22 cellular contexts compared by ENCODE assay signal in genomic region chr4:48255130-48255958, GRCh38. TPM values are rescaled to one million over a fixed set of nuclear protein-coding genes. Genes with fewer than 3 reads are reported as not detected.
DNase-seq lines count a peak whose midpoint lies in the region; ATAC-seq and TF ChIP-seq lines count a peak whose summit lies in the region.
"Had no signal": no experiment of that assay in that cellular context is flagged by ENCODE, and none has a peak within 500 bp of the region (broad histone marks: within the 10 kb centered on the region; RNA-seq: fewer than 3 reads in every experiment).

No MANE protein-coding gene starts in this region.

- H4K20me1 ChIP-seq in SK-N-SH (ENCODE audit: insufficient read depth): no peaks in the 10 kb centered on the region

- H3K27me3 Mint-ChIP-seq in HFFc6 (ENCODE audit: insufficient read depth): peaks cover 17% of the 10 kb centered on the region
- peaks cover 0 to 2% (median 0%) of the 10 kb centered on the region in 3 donors for H3K27me3 Mint-ChIP-seq in immature natural killer cell (ENCODE audit: low read depth in 3 of 3)
- H3K27me3 Mint-ChIP-seq: activated B cell treated with CpG ODN at 0.5 μM for 24 hours; activated CD4-positive, alpha-beta memory T cell treated with anti-CD3 and anti-CD28 coated beads, Interleukin-2, amount 10 ng/mL, durations not matched to agents 7 days and 5 days; dendritic cell treated with granulocyte-macrophage colony-stimulating factor and Interleukin-4, amounts not matched to agents 40 ng/mL and 50 ng/mL, for 4 days; IgD-negative memory B cell; T-cell had no signal

- no peak for TF ChIP-seq EP300 in SK-N-SH (IDR thresholded peaks at IDR 0.05; ENCODE audit: borderline replicate concordance in 1 of 2, low read depth in 1 of 2, low read length in 1 of 2)

- H3K9me3 Mint-ChIP-seq in HFFc6: no peaks in the 10 kb centered on the region
- no peaks in the 10 kb centered on the region for H3K9me3 Mint-ChIP-seq in immature natural killer cell
- H3K9me3 Mint-ChIP-seq: activated B cell treated with CpG ODN at 0.5 μM for 24 hours; activated CD4-positive, alpha-beta memory T cell treated with anti-CD3 and anti-CD28 coated beads, Interleukin-2, amount 10 ng/mL, durations not matched to agents 7 days and 5 days; brain; H9; IgD-negative memory B cell; T-cell had no signal

- H3K27me3 ChIP-seq in SK-N-SH (ENCODE audit: insufficient read depth): no peaks in the 10 kb centered on the region
- H3K27me3 ChIP-seq in cardiac muscle cell: no peaks in the 10 kb centered on the region
- H3K27me3 ChIP-seq in testis: no peaks in the 10 kb centered on the region
- H3K27me3 ChIP-seq: BLaER1 treated with 17β-estradiol and CSF1 and Interleukin-3, amounts not matched to agents 10 nM and 100 nM; tibial artery had no signal

- ATAC-seq in SK-N-SH treated with all-trans-retinoic acid at 6 μM for 48 hours: peak; percentile 11; the same call in 2 of the 3 replicates
- ATAC-seq: A549, T-cell had no signal

- H3K27ac Mint-ChIP-seq in HFFc6: no peak overlapping the region
- H3K27ac Mint-ChIP-seq in immature natural killer cell: peak overlapping the region in 2 of 6 donors; percentile 7 to 15
- H3K27ac Mint-ChIP-seq: activated B cell treated with CpG ODN at 0.5 μM for 24 hours; activated CD4-positive, alpha-beta memory T cell treated with anti-CD3 and anti-CD28 coated beads, Interleukin-2, amount 10 ng/mL, durations not matched to agents 7 days and 5 days; activated naive CD8-positive, alpha-beta T cell; dendritic cell treated with granulocyte-macrophage colony-stimulating factor and Interleukin-4, amounts not matched to agents 40 ng/mL and 50 ng/mL, for 4 days; H9; IgD-negative memory B cell; T-cell had no signal

- H2AFZ ChIP-seq in SK-N-SH (ENCODE audit: low read depth): no peak overlapping the region

- H3K4me2 ChIP-seq in SK-N-SH: no peak overlapping the region
- H3K4me2 ChIP-seq: A549 had no signal

- H3K79me2 ChIP-seq in SK-N-SH (ENCODE audit: insufficient read depth): no peaks in the 10 kb centered on the region

- CTCF ChIA-PET in SK-N-SH (lab: Yijun Ruan, JAX): interaction anchor here (0.7 to 1.3 kb wide), 2 partner anchors 12 to 23 kb away, joined by 3 read pairs; no protein-coding TSS in a partner anchor

- no peak for TF ChIP-seq POLR2A in testis (IDR thresholded peaks at IDR 0.05)

- H3K27ac ChIP-seq in SK-N-SH (ENCODE audit: low read depth in 2 of 2, low read length in 1 of 2) (no peak overlapping the region; a peak in 1 of 4 replicates), cardiac muscle cell (peak overlapping the region; percentile 78), testis (peak overlapping the region; percentile 8 to 60)
- H3K27ac ChIP-seq: A549; BLaER1 treated with 17β-estradiol and CSF1 and Interleukin-3, amounts not matched to agents 10 nM and 100 nM; RWPE1; tibial artery had no signal

- no peak for TF ChIP-seq RAD21 in SK-N-SH (IDR thresholded peaks at IDR 0.05; ENCODE audit: low read length)

- no peaks in the 10 kb centered on the region for H3F3A ChIP-seq in SK-N-SH (replicated peaks; ENCODE audit: insufficient read depth)

- intact Hi-C loops in testis (cut with DNase I; ENCODE audit: low total_unique reads): no loop called here

- H3K36me3 ChIP-seq in SK-N-SH (replicated peaks in 1 of 2; ENCODE audit: control insufficient read depth in 1 of 2, insufficient read depth in 2 of 2, low read length in 1 of 2) (no peaks in the 10 kb centered on the region), cardiac muscle cell (no peaks in the 10 kb centered on the region), testis (ENCODE audit: low read depth, missing control alignments) (no peaks in the 10 kb centered on the region)
- H3K36me3 ChIP-seq: tibial artery had no signal

- no peaks in the 10 kb centered on the region for H3K9me2 ChIP-seq in SK-N-SH

- no peak overlapping the region for H3K4me3 Mint-ChIP-seq in HFFc6
- H3K4me3 Mint-ChIP-seq in immature natural killer cell: no peak overlapping the region
- H3K4me3 Mint-ChIP-seq: activated B cell treated with CpG ODN at 0.5 μM for 24 hours; activated CD4-positive, alpha-beta memory T cell treated with anti-CD3 and anti-CD28 coated beads, Interleukin-2, amount 10 ng/mL, durations not matched to agents 7 days and 5 days; activated naive CD8-positive, alpha-beta T cell; dendritic cell treated with granulocyte-macrophage colony-stimulating factor and Interleukin-4, amounts not matched to agents 40 ng/mL and 50 ng/mL, for 4 days; H9; IgD-negative memory B cell; T-cell had no signal

- H3K9me3 ChIP-seq in SK-N-SH: no peaks in the 10 kb centered on the region
- H3K9me3 ChIP-seq in cardiac muscle cell (ENCODE audit: low read depth): no peaks in the 10 kb centered on the region
- no peaks in the 10 kb centered on the region for H3K9me3 ChIP-seq in testis
- H3K9me3 ChIP-seq: A549, tibial artery had no signal

- WGBS in SK-N-SH (ENCODE audit: low lambda C conversion rate): 82% methylated on average over 2 of the region's 5 CpGs
- 62 to 82% methylated on average over 4 to 5 of the region's 5 CpGs for WGBS in testis, 2 donors

- no peak overlapping the region for H3K9ac ChIP-seq in SK-N-SH
- H3K9ac ChIP-seq: BLaER1 treated with 17β-estradiol and CSF1 and Interleukin-3, amounts not matched to agents 10 nM and 100 nM had no signal

- DNase-seq in SK-N-SH (no peak), OCI-M1 (lab: John Stamatoyannopoulos, UW) (peak; percentile 97), cardiac muscle cell (ENCODE audit: low read depth in 1 of 2, low spot score in 1 of 2) (peak in 1 of 2 donors; percentile 51), testis (no peak), HFFc6 (no peak), immature natural killer cell (no peak), NCI-H82 treated with DMSO at 0.1 percent for 48 hours (lab: John Stamatoyannopoulos, UW; ENCODE audit: unreplicated experiment) (no peak)
- DNase-seq: activated B cell treated with CpG ODN at 0.5 μM for 24 hours; activated CD4-positive, alpha-beta memory T cell treated with anti-CD3 and anti-CD28 coated beads, Interleukin-2, amount 10 ng/mL, durations not matched to agents 7 days and 5 days; activated T-cell treated with anti-CD3 and anti-CD28 coated beads, Interleukin-2, amount 50 U/mL, for 48 hours; H9; NCI-H82; T-cell; tibial artery had no signal

- H3K4me1 Mint-ChIP-seq in HFFc6 (ENCODE audit: low read depth) (peaks cover 4% of the 10 kb centered on the region; the same call in 1 of the 2 replicates), immature natural killer cell (peaks cover 18 to 30% of the 10 kb centered on the region in 2 donors)
- H3K4me1 Mint-ChIP-seq: activated CD4-positive, alpha-beta memory T cell treated with anti-CD3 and anti-CD28 coated beads, Interleukin-2, amount 10 ng/mL, durations not matched to agents 7 days and 5 days had no signal

- H3K4me3 ChIP-seq in SK-N-SH (ENCODE audit: low read depth in 2 of 2, low read length in 1 of 2) (no peak overlapping the region), cardiac muscle cell (no peak overlapping the region), testis (no peak overlapping the region)
- H3K4me3 ChIP-seq: A549; BLaER1 treated with 17β-estradiol and CSF1 and Interleukin-3, amounts not matched to agents 10 nM and 100 nM; tibial artery had no signal

- H3K36me3 Mint-ChIP-seq in HFFc6 (ENCODE audit: low read depth): no peaks in the 10 kb centered on the region
- no peaks in the 10 kb centered on the region for H3K36me3 Mint-ChIP-seq in immature natural killer cell
- H3K36me3 Mint-ChIP-seq: brain had no signal

- no peak for TF ChIP-seq CTCF in SK-N-SH (IDR thresholded peaks at IDR 0.05)
- TF ChIP-seq CTCF in cardiac muscle cell (IDR thresholded peaks at IDR 0.05; ENCODE audit: low read depth, low read length): no peak
- TF ChIP-seq CTCF in testis (IDR thresholded peaks at IDR 0.05): no peak
- no peak for TF ChIP-seq CTCF in HFFc6 (IDR thresholded peaks at IDR 0.05)

- POLR2A ChIA-PET in SK-N-SH (lab: Yijun Ruan, JAX): no interaction called here

- 0 out of 4 replicates have a peak, but pooled peaks cover 0 to 3% of the 10 kb centered on the region in 2 experiments for H3K4me1 ChIP-seq in SK-N-SH (ENCODE audit: control insufficient read depth in 1 of 2, insufficient read depth in 2 of 2, low read depth in 1 of 2, low read length in 1 of 2)
- peaks cover 20% of the 10 kb centered on the region for H3K4me1 ChIP-seq in cardiac muscle cell (ENCODE audit: low read depth)
- peaks cover 11% of the 10 kb centered on the region for H3K4me1 ChIP-seq in testis
- H3K4me1 ChIP-seq: A549, tibial artery had no signal

TF ChIP-seq in SK-N-SH treated with all-trans-retinoic acid at 6 μM for 48 hours, 23 proteins besides CTCF, POLR2A, EP300 and RAD21 (continues in another document):
- no peak for TF ChIP-seq ZNF8 (CRISPR knock-in tag; IDR thresholded peaks at IDR 0.05)
- no peak for TF ChIP-seq SNAI2 (CRISPR knock-in tag; IDR thresholded peaks at IDR 0.05)

TF ChIP-seq in SK-N-SH, 30 proteins besides CTCF, POLR2A, EP300 and RAD21 (continues in another document):
- no peak for TF ChIP-seq TAF1 (IDR thresholded peaks at IDR 0.05; ENCODE audit: borderline replicate concordance, low read depth, low read length)
- no peak for TF ChIP-seq NRF1 (IDR thresholded peaks at IDR 0.05; ENCODE audit: low read depth, low read length)
- TF ChIP-seq RXRA (IDR thresholded peaks at IDR 0.05; ENCODE audit: borderline replicate concordance, low read depth): no peak
- no peak for TF ChIP-seq SIN3A (IDR thresholded peaks at IDR 0.05; ENCODE audit: borderline replicate concordance, low read depth, low read length)
- no peak for TF ChIP-seq YY1 (IDR thresholded peaks at IDR 0.05; ENCODE audit: low read depth)
- TF ChIP-seq CHD2 (IDR thresholded peaks at IDR 0.05; ENCODE audit: low read length, partially characterized antibody): no peak
- no peak for TF ChIP-seq FOSL2 (IDR thresholded peaks at IDR 0.05; ENCODE audit: borderline replicate concordance, low read depth)
- TF ChIP-seq USF1 (IDR thresholded peaks at IDR 0.05; ENCODE audit: borderline replicate concordance, low read depth): no peak
- no peak for TF ChIP-seq FOXJ3 (CRISPR knock-in tag; IDR thresholded peaks at IDR 0.05)

RNA-seq across cellular contexts. Expression of gene TEC, which starts 14.3 kb away (rescaled TPM):
- polyA plus RNA-seq in SK-N-SH (2012; rRNA removed) (0.85 and 1.3 TPM in 2 replicates), cardiac muscle cell (4.0 and 4.7 TPM in 2 replicates), testis (ENCODE audit: insufficient read depth, low read depth, low replicate concordance) (3.5 TPM), immature natural killer cell (1 to 10 TPM; 2.2 to 4.8 (median 2.9) TPM)
- 1.1 and 1.5 TPM in 2 replicates for polyA plus RNA-seq in SK-N-SH (2012; cell fraction: cytosol; rRNA removed)
- polyA plus RNA-seq in SK-N-SH (2012; cell fraction: nucleus; rRNA removed): 1.8 and 3.7 TPM in 2 replicates
- total RNA-seq in cardiac muscle cell (3.2 and 4.1 TPM in 2 replicates), testis (10 to 100 TPM in 1 of 2 donors, 1 to 10 TPM in 1; 9.2 to 10.8 TPM)
- under 1 TPM in 1 of 6 experiments, not detected in 5; 0.23 TPM for total RNA-seq in HFFc6 (2021; fragmentation: NEBNext Ultra II Directional; extraction: Animal tissue kit (Norgen Biotek cat#: 25700))

Comparison
In these comparisons a context has a peak if more than half of its experiments do, and no peak if none do; other contexts are left out.
1. H3K27ac ChIP-seq: peak in cardiac muscle cell (single experiment) and testis (2 of 2); none in SK-N-SH (0 of 2).